In the genomic region with DNA sequence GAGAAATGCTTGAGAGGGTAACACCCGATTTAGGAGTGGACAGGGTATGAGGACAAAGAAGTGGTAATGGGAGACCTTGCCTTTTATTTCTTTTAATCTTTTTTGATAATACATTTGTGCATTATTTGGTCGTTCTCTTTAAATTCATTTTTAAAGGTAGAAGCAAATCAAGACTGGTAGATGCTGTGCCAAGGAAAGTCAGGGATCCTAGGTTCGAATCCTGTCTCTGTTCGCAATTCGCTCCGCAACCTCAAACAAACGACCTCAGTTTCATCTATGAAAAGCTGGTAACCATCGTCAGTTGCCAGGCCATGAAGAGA, we compare ENCODE assay signal across 8 cellular contexts. TPM values are rescaled to one million over a fixed set of nuclear protein-coding genes. Genes with fewer than 3 reads are reported as not detected.
DNase-seq lines count a peak whose midpoint lies in the region; ATAC-seq and TF ChIP-seq lines count a peak whose summit lies in the region.

No MANE protein-coding gene starts in this region.

- CTCF ChIA-PET in CD4-positive, alpha-beta memory T cell (lab: Charles Lee; ENCODE audit: partially characterized antibody), result interaction anchor here (0.8 to 1.7 kb wide), 4 partner anchors 10 to 282 kb away, joined by 3 to 4 read pairs (median 4); no protein-coding TSS in a partner anchor

- no peak for DNase-seq in CD4-positive, alpha-beta memory T cell
- DNase-seq in NB4 (ENCODE audit: low read depth) (no peak), T1000 (lab: John Stamatoyannopoulos, UW) (no peak), EL (no peak), GM19240 (ENCODE audit: insufficient read length, low spot score) (no peak)
- no peak for DNase-seq in effector memory CD8-positive, alpha-beta T cell

- H3K27me3 ChIP-seq in CD4-positive, alpha-beta memory T cell (ENCODE audit: insufficient read depth, low read length), result no peaks in the 10 kb centered on the region
- peaks cover 12% of the 10 kb centered on the region for H3K27me3 ChIP-seq in neuron (ENCODE audit: insufficient read depth, low read length)

- H3K27ac Mint-ChIP-seq in CD4-positive, alpha-beta memory T cell, result peak overlapping the region; percentile 50 to 99 (median 94)
- peak overlapping the region; percentile 86 to 94 for H3K27ac Mint-ChIP-seq in effector memory CD8-positive, alpha-beta T cell

- H3K9me3 ChIP-seq in CD4-positive, alpha-beta memory T cell (ENCODE audit: control insufficient read depth in 1 of 2, low read length in 2 of 2), result no peaks in the 10 kb centered on the region
- H3K9me3 ChIP-seq in neuron (ENCODE audit: low read length), result peaks cover 5% of the 10 kb centered on the region

- no peak for TF ChIP-seq CTCF in NB4 (IDR thresholded peaks at IDR 0.05; ENCODE audit: low read depth, low read length)

- peaks cover 26% of the 10 kb centered on the region for H3K4me1 ChIP-seq in CD4-positive, alpha-beta memory T cell (ENCODE audit: insufficient read depth, low read length)
- peaks cover 9% of the 10 kb centered on the region for H3K4me1 ChIP-seq in neuron (ENCODE audit: insufficient read depth, low read length)

- H3K27ac ChIP-seq in CD4-positive, alpha-beta memory T cell (ENCODE audit: low read depth, low read length), result peak overlapping the region; percentile 74

- H3K36me3 ChIP-seq in CD4-positive, alpha-beta memory T cell (ENCODE audit: insufficient read depth, low read length), result peaks cover 27% of the 10 kb centered on the region
- H3K36me3 ChIP-seq in neuron (ENCODE audit: insufficient read depth, low read length), result peaks cover 34% of the 10 kb centered on the region

- peak overlapping the region; percentile 74 for H2AFZ ChIP-seq in neuron (ENCODE audit: low read depth, low read length)

- H3K27me3 Mint-ChIP-seq in CD4-positive, alpha-beta memory T cell, result peaks cover 13 to 14% of the 10 kb centered on the region in 2 donors
- H3K27me3 Mint-ChIP-seq in effector memory CD8-positive, alpha-beta T cell, result peaks cover 12 to 33% of the 10 kb centered on the region in 2 donors

- TF ChIP-seq POLR2A in NB4 (IDR thresholded peaks at IDR 0.05; ENCODE audit: extremely low read depth, insufficient read length), result no peak

- POLR2A ChIA-PET in CD4-positive, alpha-beta memory T cell (lab: Charles Lee; ENCODE audit: partially characterized antibody), result interaction anchor here (0.8 to 1.9 kb wide), 6 partner anchors 9 to 562 kb away, joined by 3 to 10 read pairs (median 4); partner anchors contain the start of genes B4GALT7, DOK3, FAM193B and NHP2

- H3K4me1 Mint-ChIP-seq in CD4-positive, alpha-beta memory T cell, result peaks cover 15 to 37% (median 26%) of the 10 kb centered on the region in 4 donors
- H3K4me1 Mint-ChIP-seq in effector memory CD8-positive, alpha-beta T cell (ENCODE audit: low read depth in 2 of 2), result peaks cover 8 to 14% of the 10 kb centered on the region in 2 donors

- H3K4me3 Mint-ChIP-seq in CD4-positive, alpha-beta memory T cell, result peak overlapping the region; percentile 96 to 100 (median 99)
- H3K4me3 Mint-ChIP-seq in effector memory CD8-positive, alpha-beta T cell, result peak overlapping the region; percentile 92 to 93

- ATAC-seq in effector memory CD8-positive, alpha-beta T cell (replicated peaks), result no peak
- no peak for ATAC-seq in HG02840 (IDR thresholded peaks at IDR 0.05; ENCODE audit: low FRiP score, unreplicated experiment)

- H3K9me3 Mint-ChIP-seq in CD4-positive, alpha-beta memory T cell, result peaks cover 0 to 2% (median 0%) of the 10 kb centered on the region in 8 donors
- H3K9me3 Mint-ChIP-seq in effector memory CD8-positive, alpha-beta T cell, result no peaks in the 10 kb centered on the region

- intact Hi-C loops in CD4-positive, alpha-beta memory T cell (cut with micrococcal nuclease), result loop anchor here (1.0 to 5.0 kb wide), 5 partner anchors 9 to 561 kb away; partner anchors contain the start of genes B4GALT7, DDX41, FAM193B and LMAN2

- H3K4me3 ChIP-seq in CD4-positive, alpha-beta memory T cell (ENCODE audit: low read length in 2 of 2), result peak overlapping the region in 1 of 2 donors; percentile 98
- H3K4me3 ChIP-seq in NB4 (ENCODE audit: low read depth, low read length) (peak overlapping the region; percentile 57), neuron (ENCODE audit: low read length) (peak overlapping the region; percentile 62)

- peaks cover 29 to 32% of the 10 kb centered on the region in 2 donors for H3K36me3 Mint-ChIP-seq in CD4-positive, alpha-beta memory T cell
- peaks cover 33% of the 10 kb centered on the region for H3K36me3 Mint-ChIP-seq in effector memory CD8-positive, alpha-beta T cell (ENCODE audit: insufficient read depth)

RNA-seq across cellular contexts. Expression of gene TMED9, which starts 0.4 kb away (rescaled TPM):
- total RNA-seq in CD4-positive, alpha-beta memory T cell, result 10 to 100 TPM; 93.7 to 95.8 TPM
- 100 to 1,000 TPM; 123 to 133 TPM for polyA plus RNA-seq in CD4-positive, alpha-beta memory T cell

RNA-seq across cellular contexts. Expression of gene B4GALT7, which starts 8.3 kb away (rescaled TPM):
- total RNA-seq in CD4-positive, alpha-beta memory T cell, result 10 to 100 TPM; 45.3 to 47.9 TPM
- 10 to 100 TPM; 23.3 to 23.6 TPM for polyA plus RNA-seq in CD4-positive, alpha-beta memory T cell

RNA-seq across cellular contexts. Expression of gene FAM193B, which starts 37.3 kb away (rescaled TPM):
- total RNA-seq in CD4-positive, alpha-beta memory T cell, result 100 to 1,000 TPM; 233 to 252 TPM
- 1 to 10 TPM; 1.9 to 7.0 TPM for polyA plus RNA-seq in CD4-positive, alpha-beta memory T cell
